1 cellular context compared by ENCODE assay signal in genomic region chr9:89579741-89580395, GRCh38.
TF ChIP-seq lines count a peak whose summit lies in the region.

No MANE protein-coding gene starts in this region.

TF ChIP-seq in HepG2, 621 proteins besides CTCF, POLR2A, EP300 and RAD21:
- TF ChIP-seq MNT (IDR thresholded peaks at IDR 0.05) (peak; percentile 41), ZFP91 (CRISPR knock-in tag; IDR thresholded peaks at IDR 0.05; ENCODE audit: borderline replicate concordance) (no peak)
